Comparison of ENCODE assay signal across 1 cellular context in the genomic region with DNA sequence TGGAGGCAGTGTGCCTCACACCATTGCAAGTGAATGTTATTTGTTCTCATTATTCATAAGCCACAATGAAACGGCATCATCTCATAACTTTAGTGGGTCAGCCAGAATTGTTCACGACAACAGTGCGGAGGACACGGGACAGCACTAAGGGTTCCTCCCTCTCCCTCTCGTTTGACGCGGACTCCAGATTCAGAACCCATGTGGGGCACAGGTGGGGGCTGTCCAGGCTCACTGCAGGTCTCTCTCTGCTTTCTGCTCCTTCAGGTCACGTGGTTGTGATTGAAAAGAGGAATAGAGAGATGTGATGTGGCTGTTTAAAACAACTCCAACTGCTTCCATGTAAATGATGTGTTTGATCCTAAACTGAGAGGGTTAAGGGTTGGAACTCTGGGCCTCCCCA.
TF ChIP-seq lines count a peak whose summit lies in the region.

No MANE protein-coding gene starts in this region.

TF ChIP-seq in IMR-90, 13 proteins besides CTCF, POLR2A, EP300 and RAD21 (continued from another document):
- no peak for TF ChIP-seq ELK1 (IDR thresholded peaks at IDR 0.05; ENCODE audit: borderline replicate concordance, low read depth, low read length)
- no peak for TF ChIP-seq CHD1 (IDR thresholded peaks at IDR 0.05; ENCODE audit: low read depth, low read length)
- no peak for TF ChIP-seq MAFK (IDR thresholded peaks at IDR 0.05; ENCODE audit: low read depth, low read length)
- TF ChIP-seq BHLHE40 (IDR thresholded peaks at IDR 0.05; ENCODE audit: low read depth, low read length): no peak
- no peak for TF ChIP-seq NFE2L2 (IDR thresholded peaks at IDR 0.05; ENCODE audit: low read depth, low read length)
- TF ChIP-seq, protein P1, sequence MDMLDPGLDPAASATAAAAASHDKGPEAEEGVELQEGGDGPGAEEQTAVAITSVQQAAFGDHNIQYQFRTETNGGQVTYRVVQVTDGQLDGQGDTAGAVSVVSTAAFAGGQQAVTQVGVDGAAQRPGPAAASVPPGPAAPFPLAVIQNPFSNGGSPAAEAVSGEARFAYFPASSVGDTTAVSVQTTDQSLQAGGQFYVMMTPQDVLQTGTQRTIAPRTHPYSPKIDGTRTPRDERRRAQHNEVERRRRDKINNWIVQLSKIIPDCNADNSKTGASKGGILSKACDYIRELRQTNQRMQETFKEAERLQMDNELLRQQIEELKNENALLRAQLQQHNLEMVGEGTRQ (IDR thresholded peaks at IDR 0.05; ENCODE audit: low read depth, low read length): no peak
- TF ChIP-seq RCOR1 (IDR thresholded peaks at IDR 0.05; ENCODE audit: insufficient replicate concordance, low read length): no peak
- TF ChIP-seq MAZ (IDR thresholded peaks at IDR 0.05; ENCODE audit: borderline replicate concordance, low read depth, low read length): no peak
- no peak for TF ChIP-seq FOS (IDR thresholded peaks at IDR 0.05; ENCODE audit: low read depth, low read length)
- no peak for TF ChIP-seq SMC3 (IDR thresholded peaks at IDR 0.05; ENCODE audit: low read depth, low read length)
- TF ChIP-seq CEBPB (IDR thresholded peaks at IDR 0.05; ENCODE audit: low read depth, low read length): no peak
